In genomic region chr16:55370762-55371482, GRCh38 we compare ENCODE assay signal across 7 cellular contexts.
A peak's percentile ranks its signal among the peaks of the same experiment; 100 is the strongest.
DNase-seq lines count a peak whose midpoint lies in the region; ATAC-seq and TF ChIP-seq lines count a peak whose summit lies in the region.

No MANE protein-coding gene starts in this region.

- in situ Hi-C loops in astrocyte of the spinal cord (cut with HindIII; ENCODE audit: low sequenced_read_pairs), result no loop called here

- DNase-seq in GM12864 (ENCODE audit: low read depth), result no peak
- peak; percentile 64 for DNase-seq in MV-4-11 (lab: John Stamatoyannopoulos, UW)
- peak; percentile 35 for DNase-seq in astrocyte of the spinal cord (ENCODE audit: low read depth, low spot score)
- DNase-seq in iPS DF 6.9 (ENCODE audit: low read depth, low spot score), result peak; percentile 27
- DNase-seq in stimulated activated CD8-positive, alpha-beta memory T cell treated with anti-CD3 and anti-CD28 coated beads, Interleukin-4, amount 100 ng/mL, for 48 hours, result peak; percentile 30
- no peak for DNase-seq in stimulated activated naive CD4-positive, alpha-beta T cell treated with Interleukin-2 at 50 U/mL for 16 hours (lab: John Stamatoyannopoulos, UW)

- TF ChIP-seq CTCF in GM12864 (IDR thresholded peaks at IDR 0.05; ENCODE audit: low read depth, low read length, missing control alignments) (peak; percentile 16), astrocyte of the spinal cord (IDR thresholded peaks at IDR 0.05; ENCODE audit: low read depth, low read length) (peak; percentile 49)

- H3K9me3 ChIP-seq in iPS DF 6.9 (ENCODE audit: control insufficient read depth, insufficient read depth, low read length), result no peaks in the 10 kb centered on the region

- no peaks in the 10 kb centered on the region for H3K36me3 ChIP-seq in iPS DF 6.9 (ENCODE audit: control insufficient read depth, insufficient read depth, low read length)

- no peaks in the 10 kb centered on the region for H3K27me3 ChIP-seq in iPS DF 6.9 (ENCODE audit: control insufficient read depth, insufficient read depth, low read length)

- no peaks in the 10 kb centered on the region for H3K4me1 ChIP-seq in iPS DF 6.9 (ENCODE audit: control insufficient read depth, insufficient read depth, low read length)

- WGBS in iPS DF 6.9 (ENCODE audit: insufficient coverage, insufficient read length), result no CpG with 5 or more reads among the region's 26 CpGs

- no peak overlapping the region for H3K27ac ChIP-seq in iPS DF 6.9 (ENCODE audit: low read length)

- H3K4me3 ChIP-seq in GM12864 (ENCODE audit: low read depth, low read length) (no peak overlapping the region), astrocyte of the spinal cord (ENCODE audit: low read depth, low read length) (no peak overlapping the region), iPS DF 6.9 (ENCODE audit: low read length) (no peak overlapping the region)

- ATAC-seq in GM21737 (IDR thresholded peaks at IDR 0.05; ENCODE audit: unreplicated experiment), result no peak

Comparison
In these comparisons a context has a peak if more than half of its experiments do, and no peak if none do; other contexts are left out.
1. DNase-seq: peak in MV-4-11 (single experiment), astrocyte of the spinal cord (single experiment), iPS DF 6.9 (single experiment) and stimulated activated CD8-positive, alpha-beta memory T cell treated with anti-CD3 and anti-CD28 coated beads, Interleukin-4, amount 100 ng/mL, for 48 hours (single experiment); none in GM12864 (single experiment) and stimulated activated naive CD4-positive, alpha-beta T cell treated with Interleukin-2 at 50 U/mL for 16 hours (single experiment).